15 cellular contexts compared by ENCODE assay signal in the genomic region with DNA sequence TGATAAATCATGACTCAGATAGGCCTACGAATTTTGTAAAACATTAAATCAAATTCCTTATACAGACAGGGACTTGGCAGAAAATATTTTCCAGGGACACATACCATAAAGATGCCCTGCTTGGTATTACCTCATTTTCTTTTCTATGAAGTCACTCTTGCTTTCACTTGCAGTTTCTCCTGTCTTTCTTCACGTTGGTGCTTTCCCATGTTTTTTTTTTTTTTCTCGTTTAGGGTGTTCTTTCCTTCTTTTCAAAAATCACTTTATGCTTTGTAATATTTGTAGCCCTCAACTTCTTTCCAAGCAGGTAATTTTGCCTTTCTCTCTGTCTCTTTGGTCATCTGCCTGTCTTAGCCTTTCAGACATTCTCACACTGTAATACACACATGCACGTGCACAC. TPM values are rescaled to one million over a fixed set of nuclear protein-coding genes. Genes with fewer than 3 reads are reported as not detected.
A peak's percentile ranks its signal among the peaks of the same experiment; 100 is the strongest.
DNase-seq lines count a peak whose midpoint lies in the region; ATAC-seq and TF ChIP-seq lines count a peak whose summit lies in the region.
"Had no signal": no experiment of that assay in that cellular context is flagged by ENCODE, and none has a peak within 500 bp of the region (broad histone marks: within the 10 kb centered on the region; RNA-seq: fewer than 3 reads in every experiment).

No MANE protein-coding gene starts in this region.

- H3K4me1 ChIP-seq in endocrine pancreas (ENCODE audit: control insufficient read depth, insufficient read depth, low read length) = peaks cover 37% of the 10 kb centered on the region
- H3K4me1 ChIP-seq in gastrocnemius medialis = peaks cover 17 to 33% of the 10 kb centered on the region in 2 donors
- peaks cover 5% of the 10 kb centered on the region for H3K4me1 ChIP-seq in ovary (ENCODE audit: insufficient read depth)

- no peak for TF ChIP-seq EP300 in ovary (IDR thresholded peaks at IDR 0.05)

- no peak overlapping the region for H3K4me3 Mint-ChIP-seq in activated T-cell treated with anti-CD3 and anti-CD28 coated beads, Interleukin-2, amount 50 U/mL, for 24 hours
- H3K4me3 Mint-ChIP-seq in HFFc6 = no peak overlapping the region

- no peak for DNase-seq in activated T-cell treated with anti-CD3 and anti-CD28 coated beads, Interleukin-2, amount 50 U/mL, for 24 hours
- DNase-seq in activated T-cell treated with anti-CD3 and anti-CD28 coated beads, Interleukin-2, amount 50 U/mL, for 1 hour = no peak
- DNase-seq in HFFc6 (no peak), gastrocnemius medialis (no peak), nucleus accumbens (lab: John Stamatoyannopoulos, UW) (no peak), ovary (no peak), DMS114 treated with DMSO at 0.1 percent for 48 hours (lab: John Stamatoyannopoulos, UW; ENCODE audit: unreplicated experiment) (no peak)
- DNase-seq: AML-193; Calu3; NCI-H226; NCI-H526 treated with DMSO at 0.1 percent for 48 hours; NK-92 treated with Interleukin-12 subunit alpha and Interleukin-12 subunit beta, amount 100 ng/mL, for 24 hours had no signal

- no peaks in the 10 kb centered on the region for H3K36me3 ChIP-seq in endocrine pancreas (ENCODE audit: control insufficient read depth, insufficient read depth, low read length)
- no peaks in the 10 kb centered on the region for H3K36me3 ChIP-seq in gastrocnemius medialis
- no peaks in the 10 kb centered on the region for H3K36me3 ChIP-seq in ovary

- peaks cover 6% of the 10 kb centered on the region for H3K36me3 Mint-ChIP-seq in activated T-cell treated with anti-CD3 and anti-CD28 coated beads, Interleukin-2, amount 50 U/mL, for 24 hours (ENCODE audit: low read depth)
- H3K36me3 Mint-ChIP-seq in HFFc6 (ENCODE audit: low read depth) = peaks cover 11% of the 10 kb centered on the region; the same call in 1 of the 2 replicates

- peak in 1 of 2 donors; percentile 8 for ATAC-seq in gastrocnemius medialis
- ATAC-seq: A549 had no signal

- TF ChIP-seq POLR2A in gastrocnemius medialis (IDR thresholded peaks at IDR 0.05) (no peak), ovary (IDR thresholded peaks at IDR 0.05) (no peak)

- H3K4me1 Mint-ChIP-seq in activated T-cell treated with anti-CD3 and anti-CD28 coated beads, Interleukin-2, amount 50 U/mL, for 24 hours (ENCODE audit: low read depth) = peaks cover 88% of the 10 kb centered on the region
- H3K4me1 Mint-ChIP-seq in HFFc6 (ENCODE audit: low read depth) = peaks cover 100% of the 10 kb centered on the region

- no peak overlapping the region for H3K9ac ChIP-seq in endocrine pancreas (ENCODE audit: control insufficient read depth, insufficient read depth, low read length)

- H3K27ac Mint-ChIP-seq in activated T-cell treated with anti-CD3 and anti-CD28 coated beads, Interleukin-2, amount 50 U/mL, for 24 hours = peak overlapping the region; percentile 24
- H3K27ac Mint-ChIP-seq in HFFc6 = peak overlapping the region; percentile 90; the same call in 1 of the 2 replicates

- H3K4me3 ChIP-seq in endocrine pancreas (ENCODE audit: control insufficient read depth, insufficient read depth, low read length) (peak overlapping the region; percentile 41), gastrocnemius medialis (peak overlapping the region in 1 of 4 donors; percentile 32), ovary (no peak overlapping the region)
- H3K4me3 ChIP-seq: A549 had no signal

- no peak for TF ChIP-seq CTCF in HFFc6 (IDR thresholded peaks at IDR 0.05)
- TF ChIP-seq CTCF in gastrocnemius medialis (IDR thresholded peaks at IDR 0.05 in 4 of 5, conservative IDR thresholded peaks at IDR 0.05 in 1 of 5) = no peak
- no peak for TF ChIP-seq CTCF in ovary (IDR thresholded peaks at IDR 0.05)

- H3K27ac ChIP-seq in gastrocnemius medialis (peak overlapping the region; percentile 63 to 76 (median 64)), ovary (no peak overlapping the region)
- H3K27ac ChIP-seq: A549, RWPE1 had no signal

- intact Hi-C loops in gastrocnemius medialis (cut with DNase I; ENCODE audit: low total_unique reads) (loop anchor here (2.0 to 5.0 kb wide), 2 partner anchors 38 to 40 kb away; a partner anchor contains a TSS), ovary (cut with DNase I) (no loop called here)

- in situ Hi-C loops in gastrocnemius medialis (cut with MboI; ENCODE audit: low sequenced_read_pairs in 4 of 4) = no loop called here

- no peaks in the 10 kb centered on the region for H3K9me3 Mint-ChIP-seq in activated T-cell treated with anti-CD3 and anti-CD28 coated beads, Interleukin-2, amount 50 U/mL, for 24 hours
- H3K9me3 Mint-ChIP-seq in HFFc6 = no peaks in the 10 kb centered on the region

- H3K27me3 ChIP-seq in endocrine pancreas (ENCODE audit: control insufficient read depth, insufficient read depth, low read length) = no peaks in the 10 kb centered on the region
- no peaks in the 10 kb centered on the region for H3K27me3 ChIP-seq in gastrocnemius medialis
- no peaks in the 10 kb centered on the region for H3K27me3 ChIP-seq in ovary

- WGBS in ovary, 3 donors = 59 to 66% (median 64%) methylated on average over 4 of the region's 4 CpGs

- H3K27me3 Mint-ChIP-seq in activated T-cell treated with anti-CD3 and anti-CD28 coated beads, Interleukin-2, amount 50 U/mL, for 24 hours = no peaks in the 10 kb centered on the region
- peaks cover 4% of the 10 kb centered on the region for H3K27me3 Mint-ChIP-seq in HFFc6 (ENCODE audit: insufficient read depth)

- no peaks in the 10 kb centered on the region for H3K9me3 ChIP-seq in endocrine pancreas (ENCODE audit: control insufficient read depth, low read length)
- H3K9me3 ChIP-seq in gastrocnemius medialis = no peaks in the 10 kb centered on the region
- H3K9me3 ChIP-seq in ovary = no peaks in the 10 kb centered on the region
- H3K9me3 ChIP-seq: A549 had no signal

RNA-seq across cellular contexts. Expression of a gene that starts 40.7 kb away (rescaled TPM):
- total RNA-seq in HFFc6 (2021; fragmentation: NEBNext Ultra II Directional; extraction: Animal tissue kit (Norgen Biotek cat#: 25700)) = 100 to 1,000 TPM; 159 to 248 (median 201) TPM
- total RNA-seq in gastrocnemius medialis (10 to 100 TPM; 20.0 to 90.6 (median 57.2) TPM), ovary (10 to 100 TPM; 12.0 to 82.7 (median 22.3) TPM)
- 10 to 100 TPM; 27.6 to 40.3 TPM for polyA plus RNA-seq in ovary

Comparison
In these comparisons a context has a peak if more than half of its experiments do, and no peak if none do; other contexts are left out.
1. H3K27ac ChIP-seq: peak in gastrocnemius medialis (4 of 4); none in ovary (0 of 2).